In genomic region chr6:161031721-161032495, GRCh38 we compare ENCODE assay signal across 13 cellular contexts. TPM values are rescaled to one million over a fixed set of nuclear protein-coding genes. Genes with fewer than 3 reads are reported as not detected.
A peak's percentile ranks its signal among the peaks of the same experiment; 100 is the strongest.
DNase-seq lines count a peak whose midpoint lies in the region; ATAC-seq and TF ChIP-seq lines count a peak whose summit lies in the region.
"Had no signal": no experiment of that assay in that cellular context is flagged by ENCODE, and none has a peak within 500 bp of the region (broad histone marks: within the 10 kb centered on the region; RNA-seq: fewer than 3 reads in every experiment).

No MANE protein-coding gene starts in this region.

- intact Hi-C loops in A673 (cut with micrococcal nuclease; ENCODE audit: unreplicated experiment): no loop called here

- H3K36me3 ChIP-seq in A673 (ENCODE audit: insufficient read depth, low read length, poor library complexity, severe bottlenecking) (peaks cover 4% of the 10 kb centered on the region), GM23248 (ENCODE audit: low read depth) (peaks cover 4% of the 10 kb centered on the region; the same call in 1 of the 2 replicates)
- H3K36me3 ChIP-seq: transverse colon had no signal

- 6 to 9% methylated on average over 3 of the region's 3 CpGs for WGBS in GM23248 (ENCODE audit: low coverage in 1 of 2, low lambda C conversion rate in 2 of 2, missing lambda C conversion rate in 2 of 2), 2 experiments

- BruUV-seq in A673 (replicated peaks; lab: Mats Ljungman, UMichigan): no TSS peak

- POLR2A ChIA-PET in A673 (lab: Charles Lee; ENCODE audit: low non-redundant PET): no interaction called here

- in situ Hi-C loops in GM23248 (cut with MboI): no loop called here

- peak overlapping the region; percentile 55 for H3K9ac ChIP-seq in GM23248

- no peaks in the 10 kb centered on the region for H3K27me3 ChIP-seq in A673 (replicated peaks; ENCODE audit: insufficient read depth, low read depth, low read length, poor library complexity)
- no peaks in the 10 kb centered on the region for H3K27me3 ChIP-seq in GM23248 (replicated peaks; ENCODE audit: insufficient read depth)
- H3K27me3 ChIP-seq: transverse colon had no signal

- CTCF ChIA-PET in A673 (lab: Charles Lee): no interaction called here

- H3K79me2 ChIP-seq in GM23248 (ENCODE audit: insufficient read depth): peaks cover 91% of the 10 kb centered on the region

- peak overlapping the region; percentile 69 for H3K4me2 ChIP-seq in GM23248 (ENCODE audit: unreplicated experiment)

- no peak overlapping the region for H3K27ac ChIP-seq in A673 (ENCODE audit: low read depth, low read length, poor library complexity, severe bottlenecking)
- H3K27ac ChIP-seq in GM23248: peak overlapping the region; percentile 93
- H3K27ac ChIP-seq: transverse colon had no signal

- peaks cover 49% of the 10 kb centered on the region for H3F3A ChIP-seq in GM23248 (ENCODE audit: insufficient read depth)

- no peak overlapping the region for H2AFZ ChIP-seq in GM23248

- H3K9me3 ChIP-seq in A673 (ENCODE audit: low read depth, low read length, poor library complexity, severe bottlenecking) (no peaks in the 10 kb centered on the region), GM23248 (ENCODE audit: low read depth) (no peaks in the 10 kb centered on the region)
- H3K9me3 ChIP-seq: transverse colon had no signal

- no peak for ATAC-seq in HG02852 (IDR thresholded peaks at IDR 0.05; ENCODE audit: unreplicated experiment)

- no peaks in the 10 kb centered on the region for H4K20me1 ChIP-seq in GM23248 (ENCODE audit: insufficient read depth)

- peak; percentile 12 for DNase-seq in A673 (ENCODE audit: low spot score)
- DNase-seq in GM23248: peak; percentile 85
- peak; percentile 86 for DNase-seq in amniotic epithelial cell (ENCODE audit: low read depth)
- DNase-seq in foreskin fibroblast: peak; percentile 56 to 82
- DNase-seq in hippocampal formation (lab: John Stamatoyannopoulos, UW): no peak
- DNase-seq in NCI-H524 treated with DMSO at 0.1 percent for 48 hours (lab: John Stamatoyannopoulos, UW): no peak
- no peak for DNase-seq in iPS-NIHi7 (ENCODE audit: extremely low spot score)
- DNase-seq: activated CD4-positive, alpha-beta memory T cell treated with anti-CD3 and anti-CD28 coated beads, Interleukin-2, amount 10 ng/mL, durations not matched to agents 7 days and 5 days; activated naive CD4-positive, alpha-beta T cell treated with anti-CD3 and anti-CD28 coated beads for 36 hours; NCI-H1930; T-helper 1 cell; transverse colon had no signal

- H3K4me1 ChIP-seq in A673 (ENCODE audit: insufficient read depth, low read length, poor library complexity, severe bottlenecking): peaks cover 8% of the 10 kb centered on the region
- peaks cover 62% of the 10 kb centered on the region for H3K4me1 ChIP-seq in GM23248 (ENCODE audit: insufficient read depth)

- TF ChIP-seq CTCF in A673 (conservative IDR thresholded peaks at IDR 0.05; ENCODE audit: low read depth, low read length) (no peak), foreskin fibroblast (IDR thresholded peaks at IDR 0.05; ENCODE audit: low read depth, low read length) (no peak)

- H3K9me2 ChIP-seq in GM23248 (ENCODE audit: insufficient read depth): no peaks in the 10 kb centered on the region

- H3K4me3 ChIP-seq in A673 (ENCODE audit: low read depth, low read length, poor library complexity, severe bottlenecking) (no peak overlapping the region), GM23248 (peak overlapping the region; percentile 29), foreskin fibroblast (ENCODE audit: low read depth in 1 of 2, low read length in 2 of 2) (no peak overlapping the region)
- H3K4me3 ChIP-seq: transverse colon had no signal

RNA-seq across cellular contexts. Expression of gene MAP3K4, which starts 40.3 kb away (rescaled TPM):
- 37.1 and 51.2 TPM in 2 replicates for total RNA-seq in A673 (2021)
- 24.0 and 26.2 TPM in 2 replicates for total RNA-seq in GM23248 (2014; rRNA removed; shearing (Covaris generic))
- polyA plus RNA-seq in GM23248 (2016; fragmentation: Nextera tagmentation; extraction: Ambion mirVana): 8.4 and 13.0 TPM in 2 replicates

Comparison
In these comparisons a context has a peak if more than half of its experiments do, and no peak if none do; other contexts are left out.
1. DNase-seq: peak in A673 (single experiment), GM23248 (single experiment), amniotic epithelial cell (single experiment) and foreskin fibroblast (2 of 2); none in hippocampal formation (0 of 2), NCI-H524 treated with DMSO at 0.1 percent for 48 hours (single experiment) and iPS-NIHi7 (single experiment).